ENCODE assay signal across 19 cellular contexts in genomic region chr7:50626971-50627370, GRCh38.
"Had no signal": no experiment of that assay in that cellular context is flagged by ENCODE, and none has a peak within 500 bp of the region (broad histone marks: within the 10 kb centered on the region; RNA-seq: fewer than 3 reads in every experiment).

No MANE protein-coding gene starts in this region.

- H3K36me3 Mint-ChIP-seq: immature natural killer cell; natural killer cell treated with Interleukin-12 subunit alpha and Interleukin-12 subunit beta and Interleukin-15 and Interleukin-18, amount 100 ng/mL, for 72 hours; stimulated activated effector memory CD8-positive, alpha-beta T cell treated with anti-CD3 and anti-CD28 coated beads, Interleukin-12 subunit alpha, Interleukin-12 subunit beta, amount 100 ng/mL, for 72 hours; type B pancreatic cell had no signal

- H3K4me1 Mint-ChIP-seq: immature natural killer cell; stimulated activated effector memory CD8-positive, alpha-beta T cell treated with anti-CD3 and anti-CD28 coated beads, Interleukin-12 subunit alpha, Interleukin-12 subunit beta, amount 100 ng/mL, for 72 hours had no signal

- H3K27me3 Mint-ChIP-seq: dendritic cell treated with granulocyte-macrophage colony-stimulating factor and Interleukin-4, amounts not matched to agents 40 ng/mL and 50 ng/mL, for 4 days; type B pancreatic cell had no signal

- H2AFZ ChIP-seq: parathyroid adenoma had no signal

- H3K27ac ChIP-seq: foreskin keratinocyte, parathyroid adenoma, suprapubic skin, thyroid gland had no signal

- H3K4me3 ChIP-seq: left ventricle myocardium inferior, lung, smooth muscle cell, suprapubic skin, thyroid gland had no signal

- H3K27me3 ChIP-seq: foreskin keratinocyte, suprapubic skin, thyroid gland had no signal

- H3K36me3 ChIP-seq: thyroid gland had no signal

- H3K4me3 Mint-ChIP-seq: dendritic cell treated with granulocyte-macrophage colony-stimulating factor and Interleukin-4, amounts not matched to agents 40 ng/mL and 50 ng/mL, for 4 days; effector memory CD8-positive, alpha-beta T cell; immature natural killer cell; natural killer cell treated with Interleukin-12 subunit alpha and Interleukin-12 subunit beta and Interleukin-15 and Interleukin-18, amount 100 ng/mL, for 72 hours; stimulated activated effector memory CD8-positive, alpha-beta T cell treated with anti-CD3 and anti-CD28 coated beads, Interleukin-12 subunit alpha, Interleukin-12 subunit beta, amount 100 ng/mL, for 72 hours; type B pancreatic cell had no signal

- H3K9me3 Mint-ChIP-seq: dendritic cell treated with granulocyte-macrophage colony-stimulating factor and Interleukin-4, amounts not matched to agents 40 ng/mL and 50 ng/mL, for 4 days; effector memory CD8-positive, alpha-beta T cell; immature natural killer cell; natural killer cell treated with Interleukin-12 subunit alpha and Interleukin-12 subunit beta and Interleukin-15 and Interleukin-18, amount 100 ng/mL, for 72 hours; stimulated activated effector memory CD8-positive, alpha-beta T cell treated with anti-CD3 and anti-CD28 coated beads, Interleukin-12 subunit alpha, Interleukin-12 subunit beta, amount 100 ng/mL, for 72 hours; type B pancreatic cell had no signal

- H3K4me2 ChIP-seq: smooth muscle cell had no signal

- DNase-seq: effector memory CD8-positive, alpha-beta T cell; erythroblast; foreskin keratinocyte; immature natural killer cell; left ventricle myocardium inferior; mesenchymal stem cell; midbrain; stimulated activated CD4-positive, alpha-beta T cell treated with anti-CD3 and anti-CD28 coated beads, Interleukin-4, amount 100 ng/mL, for 1 hour; stimulated activated CD8-positive, alpha-beta memory T cell treated with anti-CD3 and anti-CD28 coated beads, Interleukin-4, amount 100 ng/mL, for 48 hours; stimulated activated naive CD8-positive, alpha-beta T cell treated with anti-CD3 and anti-CD28 coated beads, Interleukin-15, Interleukin-2, amounts not matched to agents 100 U/mL and 50 U/mL, for 24 hours; thyroid gland had no signal

- ATAC-seq: effector memory CD8-positive, alpha-beta T cell; foreskin keratinocyte; natural killer cell treated with Interleukin-12 subunit alpha and Interleukin-12 subunit beta and Interleukin-15 and Interleukin-18, amount 100 ng/mL, for 72 hours; stimulated activated effector memory CD8-positive, alpha-beta T cell treated with anti-CD3 and anti-CD28 coated beads, Interleukin-12 subunit alpha, Interleukin-12 subunit beta, amount 100 ng/mL, for 72 hours; stimulated activated naive CD8-positive, alpha-beta T cell treated with anti-CD3 and anti-CD28 coated beads, Interleukin-15, Interleukin-2, amounts not matched to agents 100 U/mL and 50 U/mL, for 24 hours had no signal

- H3K9me3 ChIP-seq: left ventricle myocardium inferior, suprapubic skin, thyroid gland had no signal

- H3K4me1 ChIP-seq: foreskin keratinocyte, parathyroid adenoma, suprapubic skin, thyroid gland had no signal

- H3K27ac Mint-ChIP-seq: dendritic cell treated with granulocyte-macrophage colony-stimulating factor and Interleukin-4, amounts not matched to agents 40 ng/mL and 50 ng/mL, for 4 days; effector memory CD8-positive, alpha-beta T cell; immature natural killer cell; natural killer cell treated with Interleukin-12 subunit alpha and Interleukin-12 subunit beta and Interleukin-15 and Interleukin-18, amount 100 ng/mL, for 72 hours; stimulated activated effector memory CD8-positive, alpha-beta T cell treated with anti-CD3 and anti-CD28 coated beads, Interleukin-12 subunit alpha, Interleukin-12 subunit beta, amount 100 ng/mL, for 72 hours; type B pancreatic cell had no signal
